ENCODE assay signal across 1 cellular context in genomic region chr16:4200000-4200780, GRCh38.
TF ChIP-seq lines count a peak whose summit lies in the region.

No MANE protein-coding gene starts in this region.

TF ChIP-seq in HepG2, 621 proteins besides CTCF, POLR2A, EP300 and RAD21 (continued from another document and continues in another):
- TF ChIP-seq ZNF691 (CRISPR knock-in tag; IDR thresholded peaks at IDR 0.05; ENCODE audit: borderline replicate concordance, low read depth): peak; percentile 57; the same call in 1 of the 2 replicates
- TF ChIP-seq CBFB (CRISPR knock-in tag; IDR thresholded peaks at IDR 0.05): peak; percentile 59; the same call in 1 of the 2 replicates
- TF ChIP-seq ARNT (IDR thresholded peaks at IDR 0.05): no peak
- no peak for TF ChIP-seq ZNF605 (CRISPR knock-in tag; IDR thresholded peaks at IDR 0.05)
- peak; percentile 64; the same call in 1 of the 2 replicates for TF ChIP-seq KDM2A (CRISPR knock-in tag; IDR thresholded peaks at IDR 0.05; ENCODE audit: borderline replicate concordance, low read depth)
- TF ChIP-seq GRHL1 (CRISPR knock-in tag; conservative IDR thresholded peaks at IDR 0.05): no peak
- TF ChIP-seq ZNF24 (IDR thresholded peaks at IDR 0.05): no peak
- no peak for TF ChIP-seq RFX5 (IDR thresholded peaks at IDR 0.05; ENCODE audit: low read depth, low read length)
- peak; percentile 25; the same call in 1 of the 2 replicates for TF ChIP-seq ZNF598 (CRISPR knock-in tag; IDR thresholded peaks at IDR 0.05; ENCODE audit: borderline replicate concordance)
- no peak for TF ChIP-seq ZNF891 (CRISPR knock-in tag; IDR thresholded peaks at IDR 0.05)
- peak; percentile 56; the same call in 1 of the 2 replicates for TF ChIP-seq ZNF501 (CRISPR knock-in tag; IDR thresholded peaks at IDR 0.05)
- no peak for TF ChIP-seq ZNF577 (CRISPR knock-in tag; IDR thresholded peaks at IDR 0.05; ENCODE audit: borderline replicate concordance, low read depth)
- TF ChIP-seq KIAA2018 (CRISPR knock-in tag; IDR thresholded peaks at IDR 0.05; ENCODE audit: borderline replicate concordance): no peak
- TF ChIP-seq NFKBIZ (CRISPR knock-in tag; IDR thresholded peaks at IDR 0.05): no peak
- TF ChIP-seq ZNF350 (CRISPR knock-in tag; IDR thresholded peaks at IDR 0.05; ENCODE audit: borderline replicate concordance, low read depth): peak; percentile 45; the same call in 1 of the 2 replicates
- 0 out of 2 replicates have a peak, but pooled peaks have one; percentile 42 for TF ChIP-seq ZNF331 (CRISPR knock-in tag; IDR thresholded peaks at IDR 0.05)
- TF ChIP-seq ZNF709 (CRISPR knock-in tag; IDR thresholded peaks at IDR 0.05): no peak
- no peak for TF ChIP-seq CC2D1A (CRISPR knock-in tag; IDR thresholded peaks at IDR 0.05)
- TF ChIP-seq ATF7-NPFF (CRISPR knock-in tag; IDR thresholded peaks at IDR 0.05; ENCODE audit: low read depth): no peak
- peak; percentile 60 for TF ChIP-seq ZNF883 (CRISPR knock-in tag; IDR thresholded peaks at IDR 0.05; ENCODE audit: not compliant biosample characterization)
- peak; percentile 32; the same call in 1 of the 2 replicates for TF ChIP-seq RXRB (CRISPR knock-in tag; IDR thresholded peaks at IDR 0.05; ENCODE audit: borderline replicate concordance)
- TF ChIP-seq ZNF354B (CRISPR knock-in tag; IDR thresholded peaks at IDR 0.05): no peak
- no peak for TF ChIP-seq GZF1 (CRISPR knock-in tag; IDR thresholded peaks at IDR 0.05)
- TF ChIP-seq ZNF282 (IDR thresholded peaks at IDR 0.05; ENCODE audit: partially characterized antibody): no peak
- peak; percentile 96 for TF ChIP-seq STAG1 (CRISPR knock-in tag; IDR thresholded peaks at IDR 0.05)
- no peak for TF ChIP-seq ATF4 (CRISPR knock-in tag; IDR thresholded peaks at IDR 0.05)
- 0 out of 2 replicates have a peak, but pooled peaks have one; percentile 21 for TF ChIP-seq FOXK1 (CRISPR knock-in tag; IDR thresholded peaks at IDR 0.05; ENCODE audit: borderline replicate concordance, low read depth)
- TF ChIP-seq ZNF274 (CRISPR knock-in tag; IDR thresholded peaks at IDR 0.05): 0 out of 2 replicates have a peak, but pooled peaks have one; percentile 46
- TF ChIP-seq FOXC1 (CRISPR knock-in tag; IDR thresholded peaks at IDR 0.05; ENCODE audit: borderline replicate concordance): peak; percentile 37; the same call in 1 of the 2 replicates
- TF ChIP-seq BRF2 (CRISPR knock-in tag; IDR thresholded peaks at IDR 0.05): no peak
- no peak for TF ChIP-seq ZNF317 (CRISPR knock-in tag; IDR thresholded peaks at IDR 0.05)
- no peak for TF ChIP-seq EEA1 (CRISPR knock-in tag; IDR thresholded peaks at IDR 0.05; ENCODE audit: borderline replicate concordance)
- TF ChIP-seq PHB2 (IDR thresholded peaks at IDR 0.05; ENCODE audit: partially characterized antibody): no peak
- TF ChIP-seq ELF3 (CRISPR knock-in tag; IDR thresholded peaks at IDR 0.05): peak; percentile 65
- TF ChIP-seq ZMAT3 (CRISPR knock-in tag; conservative IDR thresholded peaks at IDR 0.05): 0 out of 2 replicates have a peak, but pooled peaks have one; percentile 42
- no peak for TF ChIP-seq ZNF143 (CRISPR knock-in tag; IDR thresholded peaks at IDR 0.05)
- no peak for TF ChIP-seq CBX5 (CRISPR knock-in tag; IDR thresholded peaks at IDR 0.05; ENCODE audit: borderline replicate concordance)
- TF ChIP-seq DZIP1 (CRISPR knock-in tag; IDR thresholded peaks at IDR 0.05): no peak
- TF ChIP-seq MTERF4 (CRISPR knock-in tag; IDR thresholded peaks at IDR 0.05): no peak
- 0 out of 2 replicates have a peak, but pooled peaks have one; percentile 35 for TF ChIP-seq YEATS2 (CRISPR knock-in tag; IDR thresholded peaks at IDR 0.05; ENCODE audit: borderline replicate concordance)
- no peak for TF ChIP-seq CBX2 (IDR thresholded peaks at IDR 0.05; ENCODE audit: low read depth, low read length)
- no peak for TF ChIP-seq CBX2 (CRISPR knock-in tag; IDR thresholded peaks at IDR 0.05; ENCODE audit: low read depth)
- TF ChIP-seq ZNF33B (CRISPR knock-in tag; IDR thresholded peaks at IDR 0.05): no peak
- TF ChIP-seq TEAD3 (CRISPR knock-in tag; optimal IDR thresholded peaks at IDR 0.05; ENCODE audit: borderline replicate concordance): peak; percentile 46
- TF ChIP-seq HOXA9 (CRISPR knock-in tag; IDR thresholded peaks at IDR 0.05; ENCODE audit: borderline replicate concordance): no peak
- TF ChIP-seq HES4 (CRISPR knock-in tag; IDR thresholded peaks at IDR 0.05; ENCODE audit: borderline replicate concordance): no peak
- TF ChIP-seq HIC2 (CRISPR knock-in tag; IDR thresholded peaks at IDR 0.05; ENCODE audit: low read depth): no peak
